Comparison of ENCODE assay signal across 8 cellular contexts in genomic region chr5:97192580-97193421, GRCh38. TPM values are rescaled to one million over a fixed set of nuclear protein-coding genes. Genes with fewer than 3 reads are reported as not detected.
DNase-seq lines count a peak whose midpoint lies in the region; ATAC-seq and TF ChIP-seq lines count a peak whose summit lies in the region.
"Had no signal": no experiment of that assay in that cellular context is flagged by ENCODE, and none has a peak within 500 bp of the region (broad histone marks: within the 10 kb centered on the region; RNA-seq: fewer than 3 reads in every experiment).

No MANE protein-coding gene starts in this region.

- H4K20me1 ChIP-seq in PC-3 (ENCODE audit: low read length) = no peaks in the 10 kb centered on the region

- ATAC-seq in GM19351 (IDR thresholded peaks at IDR 0.05; ENCODE audit: unreplicated experiment) (peak; percentile 65), HG02943 (IDR thresholded peaks at IDR 0.05; ENCODE audit: low read depth, unreplicated experiment) (peak; percentile 72), PC-3 (no peak)
- ATAC-seq: SK-N-SH treated with all-trans-retinoic acid at 6 μM for 48 hours had no signal

- no peak overlapping the region for H2AFZ ChIP-seq in PC-3 (ENCODE audit: low read length)

- H3F3A ChIP-seq in PC-3 (ENCODE audit: low read length, unreplicated experiment) = no peaks in the 10 kb centered on the region

- TF ChIP-seq CTCF in PC-3 (conservative IDR thresholded peaks at IDR 0.05; ENCODE audit: low read depth, low read length) = no peak
- no peak for TF ChIP-seq CTCF in neutrophil (IDR thresholded peaks at IDR 0.05)
- TF ChIP-seq CTCF in Peyer's patch (IDR thresholded peaks at IDR 0.05) = no peak

- H3K9me3 ChIP-seq in PC-3 (ENCODE audit: low read length) (no peaks in the 10 kb centered on the region), neutrophil (no peaks in the 10 kb centered on the region), Peyer's patch (no peaks in the 10 kb centered on the region)

- H3K4me3 ChIP-seq in PC-3 (ENCODE audit: low read length) = no peak overlapping the region
- no peak overlapping the region for H3K4me3 ChIP-seq in neutrophil (ENCODE audit: low read depth in 1 of 2, low read length in 1 of 2)
- H3K4me3 ChIP-seq in Peyer's patch = no peak overlapping the region

- CTCF ChIA-PET in PC-3 (lab: Charles Lee) = interaction anchor here (0.6 kb wide), 1 partner anchor 38 kb away, joined by 5 read pairs; no protein-coding TSS in a partner anchor

- no TSS peak for BruUV-seq in PC-3 (replicated peaks; lab: Mats Ljungman, UMichigan)

- no peaks in the 10 kb centered on the region for H3K4me1 ChIP-seq in PC-3 (ENCODE audit: insufficient read depth, low read length)
- peaks cover 9 to 19% of the 10 kb centered on the region in 2 experiments for H3K4me1 ChIP-seq in neutrophil (ENCODE audit: control insufficient read depth in 1 of 2, insufficient read depth in 1 of 2, low read depth in 1 of 2, low read length in 1 of 2)
- no peaks in the 10 kb centered on the region for H3K4me1 ChIP-seq in Peyer's patch

- no peaks in the 10 kb centered on the region for H3K27me3 ChIP-seq in PC-3 (ENCODE audit: low read length)
- H3K27me3 ChIP-seq in neutrophil = no peaks in the 10 kb centered on the region
- no peaks in the 10 kb centered on the region for H3K27me3 ChIP-seq in Peyer's patch

- H3K27ac ChIP-seq in PC-3 (ENCODE audit: low read length) (no peak overlapping the region), neutrophil (peak overlapping the region; percentile 79), Peyer's patch (no peak overlapping the region)

- no peak for TF ChIP-seq POLR2A in Peyer's patch (IDR thresholded peaks at IDR 0.05)

- H3K4me2 ChIP-seq in PC-3 (ENCODE audit: low read length) = no peak overlapping the region

- H3K9me2 ChIP-seq in PC-3 (replicated peaks; ENCODE audit: low read length) = no peaks in the 10 kb centered on the region

- DNase-seq in PC-3 = peak; percentile 26
- no peak for DNase-seq in NCI-H1694 treated with DMSO at 0.1 percent for 48 hours (lab: John Stamatoyannopoulos, UW)
- DNase-seq in stimulated activated naive CD4-positive, alpha-beta T cell (lab: John Stamatoyannopoulos, UW) = no peak
- no peak for DNase-seq in Peyer's patch

- no peaks in the 10 kb centered on the region for H3K79me2 ChIP-seq in PC-3 (ENCODE audit: low read length)

- H3K36me3 ChIP-seq in PC-3 (ENCODE audit: low read depth, low read length) (no peaks in the 10 kb centered on the region), neutrophil (no peaks in the 10 kb centered on the region), Peyer's patch (no peaks in the 10 kb centered on the region)

- H3K9ac ChIP-seq in PC-3 (ENCODE audit: low read length) = no peak overlapping the region

- intact Hi-C loops in PC-3 (cut with micrococcal nuclease) = no loop called here

- POLR2A ChIA-PET in PC-3 (lab: Charles Lee; ENCODE audit: unreplicated experiment) = no interaction called here

RNA-seq across cellular contexts. Expression of gene RIOK2, which starts 9.8 kb away (rescaled TPM):
- 16.1 and 22.3 TPM in 2 replicates for total RNA-seq in PC-3 (2014; rRNA removed)
- total RNA-seq in Peyer's patch = 10 to 100 TPM; 16.5 to 25.3 (median 19.4) TPM

RNA-seq across cellular contexts. Expression of gene LIX1, which starts 50.4 kb away (rescaled TPM):
- total RNA-seq in PC-3 (2014; rRNA removed) (not detected in 2 replicates), Peyer's patch (under 1 TPM in 1 of 4 donors, not detected in 3; 0.13 TPM)
